12 cellular contexts compared by ENCODE assay signal in genomic region chr3:52204337-52205073, GRCh38. TPM values are rescaled to one million over a fixed set of nuclear protein-coding genes. Genes with fewer than 3 reads are reported as not detected.
DNase-seq lines count a peak whose midpoint lies in the region; ATAC-seq, FAIRE-seq and TF ChIP-seq lines count a peak whose summit lies in the region.
"Had no signal": no experiment of that assay in that cellular context is flagged by ENCODE, and none has a peak within 500 bp of the region (broad histone marks: within the 10 kb centered on the region; RNA-seq: fewer than 3 reads in every experiment).

No MANE protein-coding gene starts in this region.

- no peak for ATAC-seq in HepG2
- ATAC-seq: WTC11 had no signal

- peaks cover 13 to 75% of the 10 kb centered on the region in 2 experiments for H3K36me3 ChIP-seq in HepG2 (replicated peaks in 1 of 2; ENCODE audit: control insufficient read depth in 1 of 2, insufficient read depth in 2 of 2, low read length in 2 of 2)

- H3K27me3 ChIP-seq in HepG2 (ENCODE audit: control insufficient read depth in 1 of 2, insufficient read depth in 2 of 2, low read length in 2 of 2): no peaks in the 10 kb centered on the region

- H3K4me1 ChIP-seq in HepG2 (ENCODE audit: insufficient read depth, low read length): peaks cover 60% of the 10 kb centered on the region

- no peak overlapping the region for H3K4me2 ChIP-seq in HepG2 (ENCODE audit: low read depth, low read length)

- BruUV-seq in HepG2 (replicated peaks; lab: Mats Ljungman, UMichigan): no TSS peak

- H3K27ac ChIP-seq in HepG2 (ENCODE audit: extremely low read length, insufficient read depth, low read length) (no peak overlapping the region), caudate nucleus (ENCODE audit: low read depth, low read length) (no peak overlapping the region)

- no peak for TF ChIP-seq POLR2A in NB4 (IDR thresholded peaks at IDR 0.05; ENCODE audit: extremely low read depth, insufficient read length)
- no peak for TF ChIP-seq POLR2A in HepG2 (IDR thresholded peaks at IDR 0.05; ENCODE audit: insufficient read depth in 1 of 2, low read depth in 2 of 2, low read length in 2 of 2)

- POLR2A ChIA-PET in HepG2 (lab: Yijun Ruan, JAX): no interaction called here

- no peak overlapping the region for H3K9ac ChIP-seq in HepG2 (ENCODE audit: insufficient read depth, low read depth, low read length)

- H3K9me3 ChIP-seq in HepG2 (ENCODE audit: low read length): no peaks in the 10 kb centered on the region

- H4K20me1 ChIP-seq in HepG2 (ENCODE audit: insufficient read depth, low read length): no peaks in the 10 kb centered on the region

- 77% methylated on average over 10 of the region's 10 CpGs for WGBS in HepG2 (ENCODE audit: low lambda C conversion rate)

- intact Hi-C loops in HepG2 (cut with micrococcal nuclease; ENCODE audit: unreplicated experiment): no loop called here

- DNase-seq in DMS79 treated with DMSO at 0.1 percent for 48 hours (lab: John Stamatoyannopoulos, UW) (peak; percentile 60), NB4 (ENCODE audit: low read depth) (peak; percentile 61), SHP77 (lab: John Stamatoyannopoulos, UW) (peak; percentile 93 to 95), HepG2 (ENCODE audit: low spot score) (peak; percentile 47), caudate nucleus (lab: John Stamatoyannopoulos, UW) (no peak), germinal center (ENCODE audit: low spot score) (no peak), NCI-H1694 (lab: John Stamatoyannopoulos, UW) (no peak)
- DNase-seq: aorta had no signal

- TF ChIP-seq EP300 in HepG2 (IDR thresholded peaks at IDR 0.05; ENCODE audit: low read depth in 2 of 2, low read length in 2 of 2) (no peak), HepG2 (CRISPR knock-in tag; IDR thresholded peaks at IDR 0.05; ENCODE audit: borderline replicate concordance) (no peak)

- no peak overlapping the region for H2AFZ ChIP-seq in HepG2 (ENCODE audit: low read length)

- no peak for TF ChIP-seq RAD21 in HepG2 (CRISPR knock-in tag; IDR thresholded peaks at IDR 0.05)

- no peaks in the 10 kb centered on the region for H3K79me2 ChIP-seq in HepG2 (ENCODE audit: insufficient read depth, low read length)

- H3K4me3 ChIP-seq in NB4 (ENCODE audit: low read depth, low read length) (no peak overlapping the region), HepG2 (replicated peaks in 1 of 3; ENCODE audit: insufficient read depth in 1 of 3, low read depth in 2 of 3, low read length in 3 of 3) (no peak overlapping the region)
- H3K4me3 ChIP-seq: skin epidermis had no signal

- in situ Hi-C loops in HepG2 (cut with HindIII; ENCODE audit: extremely low pct_ligation_motif_present, low pct_unique_long_range_greater_than_20kb): no loop called here

- TF ChIP-seq CTCF in NB4 (IDR thresholded peaks at IDR 0.05; ENCODE audit: low read depth, low read length) (no peak), HepG2 (CRISPR knock-in tag; IDR thresholded peaks at IDR 0.05) (no peak)

- FAIRE-seq in HepG2 (lab: Jason Lieb, UNC): no peak

- CTCF ChIA-PET in HepG2 (lab: Yijun Ruan, JAX; ENCODE audit: low intra/inter-chr PET ratio, low total read pairs): no interaction called here

RNA-seq across cellular contexts. Expression of gene ALAS1, which starts 6.5 kb away (rescaled TPM):
- 36.0 and 40.2 TPM in 2 replicates for total RNA-seq in HepG2 (2016; rRNA removed; fragmentation: Illumina TruSeq; extraction: Trizol)
- 9.6 and 11.6 TPM in 2 replicates for total RNA-seq in HepG2 (2016; cell fraction: cytosol; rRNA removed; fragmentation: Illumina TruSeq; extraction: Trizol; ENCODE audit: low read depth)
- total RNA-seq in HepG2 (2016; cell fraction: insoluble cytoplasmic fraction; rRNA removed; fragmentation: Illumina TruSeq; extraction: Trizol): 33.6 and 35.3 TPM in 2 replicates
- 14.0 and 14.5 TPM in 2 replicates for total RNA-seq in HepG2 (2016; cell fraction: membrane; rRNA removed; fragmentation: Illumina TruSeq; extraction: Trizol)
- 16.9 and 18.1 TPM in 2 replicates for total RNA-seq in HepG2 (2016; cell fraction: nucleus; rRNA removed; fragmentation: Illumina TruSeq; extraction: Trizol)
- 39.0 and 43.2 TPM in 2 replicates for polyA plus RNA-seq in HepG2 (2011; rRNA removed)
- polyA plus RNA-seq in HepG2 (2011; cell fraction: cytosol; rRNA removed): 41.2 and 50.6 TPM in 2 replicates
- polyA plus RNA-seq in HepG2 (2011; cell fraction: nucleus; rRNA removed): 30.0 and 30.9 TPM in 2 replicates
- polyA plus RNA-seq in HepG2 (2012): 19.8 and 27.7 TPM in 2 replicates
- 3.9 and 4.3 TPM in 2 replicates for polyA plus RNA-seq in HepG2 (2016; cell fraction: cytosol; fragmentation: Illumina TruSeq; extraction: Trizol; ENCODE audit: low read depth)
- 27.6 and 42.4 TPM in 2 replicates for polyA plus RNA-seq in HepG2 (2016; cell fraction: insoluble cytoplasmic fraction; fragmentation: Illumina TruSeq; extraction: Trizol; ENCODE audit: low read depth)
- polyA plus RNA-seq in HepG2 (2016; cell fraction: membrane; fragmentation: Illumina TruSeq; extraction: Trizol; ENCODE audit: low read depth): 6.8 and 7.1 TPM in 2 replicates
- polyA plus RNA-seq in HepG2 (2016; cell fraction: nucleus; fragmentation: Illumina TruSeq; extraction: Trizol; ENCODE audit: insufficient read depth, low read depth): 26.7 and 30.3 TPM in 2 replicates
- 49.6 and 54.7 TPM in 2 replicates for polyA minus RNA-seq in HepG2 (2011; rRNA and poly(A)+ RNA removed; ENCODE audit: low replicate concordance)
- polyA minus RNA-seq in HepG2 (2011; cell fraction: cytosol; rRNA and poly(A)+ RNA removed): 23.9 and 26.4 TPM in 2 replicates
- 17.3 and 19.0 TPM in 2 replicates for polyA minus RNA-seq in HepG2 (2011; cell fraction: nucleus; rRNA and poly(A)+ RNA removed)

RNA-seq across cellular contexts. Expression of gene TLR9, which starts 20.9 kb away (rescaled TPM):
- total RNA-seq in HepG2 (2016; rRNA removed; fragmentation: Illumina TruSeq; extraction: Trizol): not detected in 2 replicates
- total RNA-seq in HepG2 (2016; cell fraction: cytosol; rRNA removed; fragmentation: Illumina TruSeq; extraction: Trizol; ENCODE audit: low read depth): not detected in 2 replicates
- total RNA-seq in HepG2 (2016; cell fraction: insoluble cytoplasmic fraction; rRNA removed; fragmentation: Illumina TruSeq; extraction: Trizol): not detected in 2 replicates
- not detected in 2 replicates for total RNA-seq in HepG2 (2016; cell fraction: membrane; rRNA removed; fragmentation: Illumina TruSeq; extraction: Trizol)
- total RNA-seq in HepG2 (2016; cell fraction: nucleus; rRNA removed; fragmentation: Illumina TruSeq; extraction: Trizol): not detected in 2 replicates
- polyA plus RNA-seq in HepG2 (2011; rRNA removed): 0.08 TPM in 1 of 2 replicates, not detected in the other
- polyA plus RNA-seq in HepG2 (2011; cell fraction: cytosol; rRNA removed): 0.01 TPM in 2 replicates
- 0.88 and 0.95 TPM in 2 replicates for polyA plus RNA-seq in HepG2 (2011; cell fraction: nucleus; rRNA removed)
- 0.31 TPM in 1 of 2 replicates, not detected in the other for polyA plus RNA-seq in HepG2 (2012)
- polyA plus RNA-seq in HepG2 (2016; cell fraction: cytosol; fragmentation: Illumina TruSeq; extraction: Trizol; ENCODE audit: low read depth): not detected in 2 replicates
- polyA plus RNA-seq in HepG2 (2016; cell fraction: insoluble cytoplasmic fraction; fragmentation: Illumina TruSeq; extraction: Trizol; ENCODE audit: low read depth): not detected in 2 replicates
- polyA plus RNA-seq in HepG2 (2016; cell fraction: membrane; fragmentation: Illumina TruSeq; extraction: Trizol; ENCODE audit: low read depth): not detected in 2 replicates
- polyA plus RNA-seq in HepG2 (2016; cell fraction: nucleus; fragmentation: Illumina TruSeq; extraction: Trizol; ENCODE audit: insufficient read depth, low read depth): not detected in 2 replicates
- 0.14 TPM in 1 of 2 replicates, not detected in the other for polyA minus RNA-seq in HepG2 (2011; rRNA and poly(A)+ RNA removed; ENCODE audit: low replicate concordance)
- not detected in 2 replicates for polyA minus RNA-seq in HepG2 (2011; cell fraction: cytosol; rRNA and poly(A)+ RNA removed)
- 0.25 and 0.26 TPM in 2 replicates for polyA minus RNA-seq in HepG2 (2011; cell fraction: nucleus; rRNA and poly(A)+ RNA removed)
- total RNA-seq: NCI-H460, subcutaneous adipose tissue, WTC11 had no signal
- polyA plus RNA-seq: aorta had no signal

RNA-seq across cellular contexts. Expression of gene TWF2, which starts 34.5 kb away (rescaled TPM):
- 45.5 and 49.1 TPM in 2 replicates for total RNA-seq in HepG2 (2016; rRNA removed; fragmentation: Illumina TruSeq; extraction: Trizol)
- 9.3 and 10.4 TPM in 2 replicates for total RNA-seq in HepG2 (2016; cell fraction: cytosol; rRNA removed; fragmentation: Illumina TruSeq; extraction: Trizol; ENCODE audit: low read depth)
- total RNA-seq in HepG2 (2016; cell fraction: insoluble cytoplasmic fraction; rRNA removed; fragmentation: Illumina TruSeq; extraction: Trizol): 46.7 and 47.5 TPM in 2 replicates
- 18.1 and 19.8 TPM in 2 replicates for total RNA-seq in HepG2 (2016; cell fraction: membrane; rRNA removed; fragmentation: Illumina TruSeq; extraction: Trizol)
- total RNA-seq in HepG2 (2016; cell fraction: nucleus; rRNA removed; fragmentation: Illumina TruSeq; extraction: Trizol): 19.0 and 20.5 TPM in 2 replicates
- polyA plus RNA-seq in HepG2 (2011; rRNA removed): 108 and 123 TPM in 2 replicates
- 139 and 201 TPM in 2 replicates for polyA plus RNA-seq in HepG2 (2011; cell fraction: cytosol; rRNA removed)
- 105 and 112 TPM in 2 replicates for polyA plus RNA-seq in HepG2 (2011; cell fraction: nucleus; rRNA removed)
- polyA plus RNA-seq in HepG2 (2012): 63.2 and 85.2 TPM in 2 replicates
- polyA plus RNA-seq in HepG2 (2016; cell fraction: cytosol; fragmentation: Illumina TruSeq; extraction: Trizol; ENCODE audit: low read depth): 10.6 and 11.3 TPM in 2 replicates
- polyA plus RNA-seq in HepG2 (2016; cell fraction: insoluble cytoplasmic fraction; fragmentation: Illumina TruSeq; extraction: Trizol; ENCODE audit: low read depth): 55.3 and 58.3 TPM in 2 replicates
- 16.1 and 16.9 TPM in 2 replicates for polyA plus RNA-seq in HepG2 (2016; cell fraction: membrane; fragmentation: Illumina TruSeq; extraction: Trizol; ENCODE audit: low read depth)
- 37.2 and 39.4 TPM in 2 replicates for polyA plus RNA-seq in HepG2 (2016; cell fraction: nucleus; fragmentation: Illumina TruSeq; extraction: Trizol; ENCODE audit: insufficient read depth, low read depth)
- 46.6 and 135 TPM in 2 replicates for polyA minus RNA-seq in HepG2 (2011; rRNA and poly(A)+ RNA removed; ENCODE audit: low replicate concordance)
- polyA minus RNA-seq in HepG2 (2011; cell fraction: cytosol; rRNA and poly(A)+ RNA removed): 84.6 and 87.5 TPM in 2 replicates
- polyA minus RNA-seq in HepG2 (2011; cell fraction: nucleus; rRNA and poly(A)+ RNA removed): 18.5 and 25.0 TPM in 2 replicates

RNA-seq across cellular contexts. Expression of gene PPM1M, which starts 41.1 kb away (rescaled TPM):
- 1.5 and 2.5 TPM in 2 replicates for total RNA-seq in HepG2 (2016; rRNA removed; fragmentation: Illumina TruSeq; extraction: Trizol)
- 0.91 and 1.1 TPM in 2 replicates for total RNA-seq in HepG2 (2016; cell fraction: cytosol; rRNA removed; fragmentation: Illumina TruSeq; extraction: Trizol; ENCODE audit: low read depth)
- total RNA-seq in HepG2 (2016; cell fraction: insoluble cytoplasmic fraction; rRNA removed; fragmentation: Illumina TruSeq; extraction: Trizol): 2.2 and 2.4 TPM in 2 replicates
- total RNA-seq in HepG2 (2016; cell fraction: membrane; rRNA removed; fragmentation: Illumina TruSeq; extraction: Trizol): 2.7 and 3.5 TPM in 2 replicates
- total RNA-seq in HepG2 (2016; cell fraction: nucleus; rRNA removed; fragmentation: Illumina TruSeq; extraction: Trizol): 2.0 and 2.1 TPM in 2 replicates
- polyA plus RNA-seq in HepG2 (2011; rRNA removed): 5.9 and 6.9 TPM in 2 replicates
- polyA plus RNA-seq in HepG2 (2011; cell fraction: cytosol; rRNA removed): 4.4 and 5.2 TPM in 2 replicates
- polyA plus RNA-seq in HepG2 (2011; cell fraction: nucleus; rRNA removed): 20.6 and 21.3 TPM in 2 replicates
- 4.0 and 4.5 TPM in 2 replicates for polyA plus RNA-seq in HepG2 (2012)
- 0.99 and 1.1 TPM in 2 replicates for polyA plus RNA-seq in HepG2 (2016; cell fraction: cytosol; fragmentation: Illumina TruSeq; extraction: Trizol; ENCODE audit: low read depth)
- polyA plus RNA-seq in HepG2 (2016; cell fraction: insoluble cytoplasmic fraction; fragmentation: Illumina TruSeq; extraction: Trizol; ENCODE audit: low read depth): 2.0 and 2.3 TPM in 2 replicates
- polyA plus RNA-seq in HepG2 (2016; cell fraction: membrane; fragmentation: Illumina TruSeq; extraction: Trizol; ENCODE audit: low read depth): 2.3 and 2.5 TPM in 2 replicates
- 3.6 and 4.3 TPM in 2 replicates for polyA plus RNA-seq in HepG2 (2016; cell fraction: nucleus; fragmentation: Illumina TruSeq; extraction: Trizol; ENCODE audit: insufficient read depth, low read depth)
- 8.9 and 14.9 TPM in 2 replicates for polyA minus RNA-seq in HepG2 (2011; rRNA and poly(A)+ RNA removed; ENCODE audit: low replicate concordance)
- polyA minus RNA-seq in HepG2 (2011; cell fraction: cytosol; rRNA and poly(A)+ RNA removed): 1.5 and 1.9 TPM in 2 replicates
- 2.7 and 3.7 TPM in 2 replicates for polyA minus RNA-seq in HepG2 (2011; cell fraction: nucleus; rRNA and poly(A)+ RNA removed)

RNA-seq across cellular contexts. Expression of gene POC1A, which starts 50.3 kb away (rescaled TPM):
- total RNA-seq in HepG2 (2016; rRNA removed; fragmentation: Illumina TruSeq; extraction: Trizol): 20.0 and 22.5 TPM in 2 replicates
- 13.9 and 15.5 TPM in 2 replicates for total RNA-seq in HepG2 (2016; cell fraction: cytosol; rRNA removed; fragmentation: Illumina TruSeq; extraction: Trizol; ENCODE audit: low read depth)
- 20.6 and 21.0 TPM in 2 replicates for total RNA-seq in HepG2 (2016; cell fraction: insoluble cytoplasmic fraction; rRNA removed; fragmentation: Illumina TruSeq; extraction: Trizol)
- total RNA-seq in HepG2 (2016; cell fraction: membrane; rRNA removed; fragmentation: Illumina TruSeq; extraction: Trizol): 24.6 and 24.9 TPM in 2 replicates
- 11.2 and 11.3 TPM in 2 replicates for total RNA-seq in HepG2 (2016; cell fraction: nucleus; rRNA removed; fragmentation: Illumina TruSeq; extraction: Trizol)
- 12.6 and 14.6 TPM in 2 replicates for polyA plus RNA-seq in HepG2 (2011; rRNA removed)
- 9.9 and 16.4 TPM in 2 replicates for polyA plus RNA-seq in HepG2 (2011; cell fraction: cytosol; rRNA removed)
- polyA plus RNA-seq in HepG2 (2011; cell fraction: nucleus; rRNA removed): 9.4 and 12.5 TPM in 2 replicates
- 5.8 and 9.6 TPM in 2 replicates for polyA plus RNA-seq in HepG2 (2012)
- 18.4 and 20.8 TPM in 2 replicates for polyA plus RNA-seq in HepG2 (2016; cell fraction: cytosol; fragmentation: Illumina TruSeq; extraction: Trizol; ENCODE audit: low read depth)
- 22.6 and 26.9 TPM in 2 replicates for polyA plus RNA-seq in HepG2 (2016; cell fraction: insoluble cytoplasmic fraction; fragmentation: Illumina TruSeq; extraction: Trizol; ENCODE audit: low read depth)
- polyA plus RNA-seq in HepG2 (2016; cell fraction: membrane; fragmentation: Illumina TruSeq; extraction: Trizol; ENCODE audit: low read depth): 23.5 and 25.2 TPM in 2 replicates
- polyA plus RNA-seq in HepG2 (2016; cell fraction: nucleus; fragmentation: Illumina TruSeq; extraction: Trizol; ENCODE audit: insufficient read depth, low read depth): 16.5 and 16.9 TPM in 2 replicates
- polyA minus RNA-seq in HepG2 (2011; rRNA and poly(A)+ RNA removed; ENCODE audit: low replicate concordance): 35.8 and 64.7 TPM in 2 replicates
- 4.6 and 7.1 TPM in 2 replicates for polyA minus RNA-seq in HepG2 (2011; cell fraction: cytosol; rRNA and poly(A)+ RNA removed)
- polyA minus RNA-seq in HepG2 (2011; cell fraction: nucleus; rRNA and poly(A)+ RNA removed): 8.0 TPM in 2 replicates

Comparison
In these comparisons a context has a peak if more than half of its experiments do, and no peak if none do; other contexts are left out.
1. DNase-seq: peak in DMS79 treated with DMSO at 0.1 percent for 48 hours (single experiment), NB4 (single experiment), SHP77 (2 of 2) and HepG2 (single experiment); none in caudate nucleus (0 of 61), germinal center (single experiment) and NCI-H1694 (single experiment).